8 cellular contexts compared by ENCODE assay signal in genomic region chr19:14494910-14495677, GRCh38. TPM values are rescaled to one million over a fixed set of nuclear protein-coding genes. Genes with fewer than 3 reads are reported as not detected.
DNase-seq lines count a peak whose midpoint lies in the region; ATAC-seq lines count a peak whose summit lies in the region.

No MANE protein-coding gene starts in this region.

- peak; percentile 16 for ATAC-seq in activated CD8-positive, alpha-beta T cell treated with anti-CD3 and anti-CD28 coated beads, Interleukin-2, amount 10 ng/mL, durations not matched to agents 7 days and 5 days
- no peak for ATAC-seq in stimulated activated naive CD8-positive, alpha-beta T cell treated with anti-CD3 and anti-CD28 coated beads, Interleukin-15, amount 100 ng/mL, for 72 hours
- ATAC-seq in GM18498 (IDR thresholded peaks at IDR 0.05; ENCODE audit: unreplicated experiment) (no peak), HG03571 (IDR thresholded peaks at IDR 0.05; ENCODE audit: unreplicated experiment) (no peak)

- peaks cover 5% of the 10 kb centered on the region for H3K4me1 ChIP-seq in iPS-15b (ENCODE audit: control insufficient read depth, insufficient read depth, low read length)

- H3K4me3 Mint-ChIP-seq in activated CD8-positive, alpha-beta T cell treated with anti-CD3 and anti-CD28 coated beads, Interleukin-2, amount 10 ng/mL, durations not matched to agents 7 days and 5 days = peak overlapping the region; percentile 80
- peak overlapping the region; percentile 80 to 83 for H3K4me3 Mint-ChIP-seq in stimulated activated naive CD8-positive, alpha-beta T cell treated with anti-CD3 and anti-CD28 coated beads, Interleukin-15, amount 100 ng/mL, for 72 hours

- no peaks in the 10 kb centered on the region for H3K9me3 ChIP-seq in iPS-15b (ENCODE audit: control insufficient read depth, insufficient read depth, low read length)

- peaks cover 35% of the 10 kb centered on the region for H3K4me1 Mint-ChIP-seq in activated CD8-positive, alpha-beta T cell treated with anti-CD3 and anti-CD28 coated beads, Interleukin-2, amount 10 ng/mL, durations not matched to agents 7 days and 5 days (ENCODE audit: low read depth)
- H3K4me1 Mint-ChIP-seq in stimulated activated naive CD8-positive, alpha-beta T cell treated with anti-CD3 and anti-CD28 coated beads, Interleukin-15, amount 100 ng/mL, for 72 hours = peaks cover 28% of the 10 kb centered on the region

- H3K27me3 ChIP-seq in iPS-15b (ENCODE audit: control insufficient read depth, insufficient read depth, low read length) = no peaks in the 10 kb centered on the region

- CTCF ChIA-PET in activated CD8-positive, alpha-beta T cell treated with anti-CD3 and anti-CD28 coated beads, Interleukin-2, amount 10 ng/mL, durations not matched to agents 7 days and 5 days (lab: Charles Lee) = interaction anchor here (0.7 to 4.4 kb wide), 8 partner anchors 8 to 147 kb away, joined by 3 to 47 read pairs (median 3); no protein-coding TSS in a partner anchor

- POLR2A ChIA-PET in activated CD8-positive, alpha-beta T cell treated with anti-CD3 and anti-CD28 coated beads, Interleukin-2, amount 10 ng/mL, durations not matched to agents 7 days and 5 days (lab: Charles Lee) = interaction anchor here (0.8 to 2.1 kb wide), 4 partner anchors 12 to 23 kb away, joined by 3 to 13 read pairs (median 4); partner anchors contain the start of gene DNAJB1

- H3K4me3 ChIP-seq in iPS-15b (ENCODE audit: low read depth, low read length) = peak overlapping the region; percentile 70

- no peaks in the 10 kb centered on the region for H3K9me3 Mint-ChIP-seq in activated CD8-positive, alpha-beta T cell treated with anti-CD3 and anti-CD28 coated beads, Interleukin-2, amount 10 ng/mL, durations not matched to agents 7 days and 5 days (ENCODE audit: insufficient read depth)
- H3K9me3 Mint-ChIP-seq in stimulated activated naive CD8-positive, alpha-beta T cell treated with anti-CD3 and anti-CD28 coated beads, Interleukin-15, amount 100 ng/mL, for 72 hours = no peaks in the 10 kb centered on the region

- H3K36me3 Mint-ChIP-seq in activated CD8-positive, alpha-beta T cell treated with anti-CD3 and anti-CD28 coated beads, Interleukin-2, amount 10 ng/mL, durations not matched to agents 7 days and 5 days (ENCODE audit: low read depth) = peaks cover 11% of the 10 kb centered on the region

- H3K27ac Mint-ChIP-seq in activated CD8-positive, alpha-beta T cell treated with anti-CD3 and anti-CD28 coated beads, Interleukin-2, amount 10 ng/mL, durations not matched to agents 7 days and 5 days = peak overlapping the region; percentile 78
- peak overlapping the region in 1 of 2 donors; percentile 74 for H3K27ac Mint-ChIP-seq in stimulated activated naive CD8-positive, alpha-beta T cell treated with anti-CD3 and anti-CD28 coated beads, Interleukin-15, amount 100 ng/mL, for 72 hours

- no peak overlapping the region for H3K9ac ChIP-seq in iPS-15b (ENCODE audit: low read depth, low read length)

- H3K27me3 Mint-ChIP-seq in activated CD8-positive, alpha-beta T cell treated with anti-CD3 and anti-CD28 coated beads, Interleukin-2, amount 10 ng/mL, durations not matched to agents 7 days and 5 days (ENCODE audit: low read depth) = peaks cover 2% of the 10 kb centered on the region
- H3K27me3 Mint-ChIP-seq in stimulated activated naive CD8-positive, alpha-beta T cell treated with anti-CD3 and anti-CD28 coated beads, Interleukin-15, amount 100 ng/mL, for 72 hours = peaks cover 7% of the 10 kb centered on the region

- peaks cover 9% of the 10 kb centered on the region for H3K36me3 ChIP-seq in iPS-15b (ENCODE audit: control insufficient read depth, insufficient read depth, low read length)

- DNase-seq in NCI-H146 (lab: John Stamatoyannopoulos, UW) (peak; percentile 46), NCI-H146 treated with DMSO at 0.1 percent for 48 hours (lab: John Stamatoyannopoulos, UW; ENCODE audit: unreplicated experiment) (no peak), NCI-H187 treated with DMSO at 0.1 percent for 48 hours (lab: John Stamatoyannopoulos, UW) (no peak)
- no peak for DNase-seq in activated CD8-positive, alpha-beta T cell treated with anti-CD3 and anti-CD28 coated beads, Interleukin-2, amount 10 ng/mL, durations not matched to agents 7 days and 5 days
- no peak for DNase-seq in stimulated activated naive CD8-positive, alpha-beta T cell treated with anti-CD3 and anti-CD28 coated beads, Interleukin-15, amount 100 ng/mL, for 72 hours

RNA-seq across cellular contexts. Expression of gene GIPC1, which starts 0.8 kb away (rescaled TPM):
- 10 to 100 TPM; 37.9 to 39.3 TPM for total RNA-seq in activated CD8-positive, alpha-beta T cell treated with anti-CD3 and anti-CD28 coated beads, Interleukin-2, amount 10 ng/mL, durations not matched to agents 7 days and 5 days

RNA-seq across cellular contexts. Expression of gene PTGER1, which starts 19.9 kb away (rescaled TPM):
- total RNA-seq in activated CD8-positive, alpha-beta T cell treated with anti-CD3 and anti-CD28 coated beads, Interleukin-2, amount 10 ng/mL, durations not matched to agents 7 days and 5 days = under 1 TPM; 0.32 to 0.44 TPM

RNA-seq across cellular contexts. Expression of gene DNAJB1, which starts 23.1 kb away (rescaled TPM):
- total RNA-seq in activated CD8-positive, alpha-beta T cell treated with anti-CD3 and anti-CD28 coated beads, Interleukin-2, amount 10 ng/mL, durations not matched to agents 7 days and 5 days = 100 to 1,000 TPM; 110 to 112 TPM

RNA-seq across cellular contexts. Expression of gene TECR, which starts 34.3 kb away (rescaled TPM):
- total RNA-seq in activated CD8-positive, alpha-beta T cell treated with anti-CD3 and anti-CD28 coated beads, Interleukin-2, amount 10 ng/mL, durations not matched to agents 7 days and 5 days = 100 to 1,000 TPM; 153 to 163 TPM
